13 cellular contexts compared by ENCODE assay signal in genomic region chr2:152564754-152565551, GRCh38.
A peak's percentile ranks its signal among the peaks of the same experiment; 100 is the strongest.
DNase-seq lines count a peak whose midpoint lies in the region; ATAC-seq and TF ChIP-seq lines count a peak whose summit lies in the region.
"Had no signal": no experiment of that assay in that cellular context is flagged by ENCODE, and none has a peak within 500 bp of the region (broad histone marks: within the 10 kb centered on the region; RNA-seq: fewer than 3 reads in every experiment).

No MANE protein-coding gene starts in this region.

- TF ChIP-seq POLR2A in stomach (IDR thresholded peaks at IDR 0.05): no peak

- peaks cover 0 to 8% (median 5%) of the 10 kb centered on the region in 4 donors for H3K36me3 ChIP-seq in stomach
- no peaks in the 10 kb centered on the region for H3K36me3 ChIP-seq in A673 (ENCODE audit: insufficient read depth, low read length, poor library complexity, severe bottlenecking)

- H3K9me3 ChIP-seq in stomach (no peaks in the 10 kb centered on the region), A673 (ENCODE audit: low read depth, low read length, poor library complexity, severe bottlenecking) (no peaks in the 10 kb centered on the region)
- H3K9me3 ChIP-seq: tibial artery had no signal

- H3K27me3 ChIP-seq in stomach (no peaks in the 10 kb centered on the region), A673 (replicated peaks; ENCODE audit: insufficient read depth, low read depth, low read length, poor library complexity) (no peaks in the 10 kb centered on the region)
- H3K27me3 ChIP-seq: tibial artery had no signal

- H3K27ac ChIP-seq in cingulate gyrus (ENCODE audit: low read depth, low read length): peak overlapping the region; percentile 43
- H3K27ac ChIP-seq in stomach: no peak overlapping the region
- H3K27ac ChIP-seq in A673 (ENCODE audit: low read depth, low read length, poor library complexity, severe bottlenecking): no peak overlapping the region
- H3K27ac ChIP-seq: tibial artery had no signal

- CTCF ChIA-PET in A673 (lab: Charles Lee): no interaction called here

- TF ChIP-seq EP300 in stomach (IDR thresholded peaks at IDR 0.05): no peak

- BruUV-seq in A673 (replicated peaks; lab: Mats Ljungman, UMichigan): no TSS peak

- TF ChIP-seq CTCF in stomach (IDR thresholded peaks at IDR 0.05): no peak
- no peak for TF ChIP-seq CTCF in A673 (conservative IDR thresholded peaks at IDR 0.05; ENCODE audit: low read depth, low read length)

- intact Hi-C loops in stomach (cut with DNase I; ENCODE audit: low total_unique reads): no loop called here
- intact Hi-C loops in A673 (cut with micrococcal nuclease; ENCODE audit: unreplicated experiment): no loop called here

- POLR2A ChIA-PET in A673 (lab: Charles Lee; ENCODE audit: low non-redundant PET): interaction anchor here (0.6 kb wide), 1 partner anchor 344 kb away, joined by 4 read pairs; no protein-coding TSS in a partner anchor

- H3K4me3 ChIP-seq in stomach: no peak overlapping the region
- no peak overlapping the region for H3K4me3 ChIP-seq in A673 (ENCODE audit: low read depth, low read length, poor library complexity, severe bottlenecking)
- H3K4me3 ChIP-seq: tibial artery had no signal

- DNase-seq in stomach: no peak
- no peak for DNase-seq in A673 (ENCODE audit: low spot score)
- DNase-seq in foreskin melanocyte: no peak
- DNase-seq: activated naive CD4-positive, alpha-beta T cell treated with anti-CD3 and anti-CD28 coated beads, Interleukin-2, amount 10 ng/mL, durations not matched to agents 7 days and 5 days; endodermal cell; NCI-H1105; OCI-M1; stimulated activated CD4-positive, alpha-beta T cell treated with anti-CD3 and anti-CD28 coated beads, Interleukin-1b, Interleukin-23, amount 100 ng/mL, for 48 hours; tibial artery had no signal

- 88 to 94% (median 91%) methylated on average over 4 of the region's 4 CpGs for WGBS in stomach, 5 donors

- H3K4me1 ChIP-seq in stomach: peaks cover 0 to 18% (median 2%) of the 10 kb centered on the region in 4 donors
- peaks cover 12% of the 10 kb centered on the region for H3K4me1 ChIP-seq in A673 (ENCODE audit: insufficient read depth, low read length, poor library complexity, severe bottlenecking)
- H3K4me1 ChIP-seq: tibial artery had no signal

- peak; percentile 92 for ATAC-seq in GM18870 (IDR thresholded peaks at IDR 0.05; ENCODE audit: unreplicated experiment)
- ATAC-seq in GM21515 (IDR thresholded peaks at IDR 0.05; ENCODE audit: unreplicated experiment): peak; percentile 84
- peak; percentile 87 for ATAC-seq in HG03095 (IDR thresholded peaks at IDR 0.05; ENCODE audit: unreplicated experiment)
